In genomic region chr7:150367677-150368097, GRCh38 we compare ENCODE assay signal across 9 cellular contexts. TPM values are rescaled to one million over a fixed set of nuclear protein-coding genes. Genes with fewer than 3 reads are reported as not detected.
DNase-seq lines count a peak whose midpoint lies in the region; ATAC-seq, FAIRE-seq and TF ChIP-seq lines count a peak whose summit lies in the region.
"Had no signal": no experiment of that assay in that cellular context is flagged by ENCODE, and none has a peak within 500 bp of the region (broad histone marks: within the 10 kb centered on the region; RNA-seq: fewer than 3 reads in every experiment).

No MANE protein-coding gene starts in this region.

- H3K4me1 Mint-ChIP-seq in T-cell, result peaks cover 48 to 55% (median 53%) of the 10 kb centered on the region in 3 donors
- H3K4me1 Mint-ChIP-seq in glutamatergic neuron (ENCODE audit: low read depth, unreplicated experiment), result peaks cover 10% of the 10 kb centered on the region

- H3K9me3 ChIP-seq in heart left ventricle, result no peaks in the 10 kb centered on the region
- H3K9me3 ChIP-seq in spleen, result no peaks in the 10 kb centered on the region

- H3K4me1 ChIP-seq in heart left ventricle, result peaks cover 2 to 48% (median 24%) of the 10 kb centered on the region in 12 donors
- H3K4me1 ChIP-seq in spleen, result peaks cover 27 to 93% (median 75%) of the 10 kb centered on the region in 6 donors

- 60 to 66% (median 63%) methylated on average over 8 of the region's 8 CpGs for WGBS in heart left ventricle, 4 donors
- 32 to 44% (median 43%) methylated on average over 8 of the region's 8 CpGs for WGBS in spleen, 5 donors

- H3K36me3 ChIP-seq in heart left ventricle, result peaks cover 0 to 26% (median 22%) of the 10 kb centered on the region in 9 donors
- peaks cover 0 to 30% (median 21%) of the 10 kb centered on the region in 6 donors for H3K36me3 ChIP-seq in spleen

- peak overlapping the region; percentile 92 for H3K27ac Mint-ChIP-seq in T-cell
- peak overlapping the region; percentile 91 for H3K27ac Mint-ChIP-seq in glutamatergic neuron (ENCODE audit: unreplicated experiment)

- peak in 1 of 4 donors; percentile 21 for ATAC-seq in heart left ventricle
- ATAC-seq in T-cell (replicated peaks in 1 of 4), result peak in 3 of 4 experiments; percentile 35 to 55 (median 54)
- ATAC-seq in GM18520 (IDR thresholded peaks at IDR 0.05; ENCODE audit: unreplicated experiment), result no peak

- H3K9me3 Mint-ChIP-seq in T-cell (no peaks in the 10 kb centered on the region), glutamatergic neuron (ENCODE audit: unreplicated experiment) (peaks cover 16% of the 10 kb centered on the region)

- no peak for FAIRE-seq in H54 (lab: Jason Lieb, UNC)

- peaks cover 7% of the 10 kb centered on the region for H3K36me3 Mint-ChIP-seq in T-cell
- H3K36me3 Mint-ChIP-seq in glutamatergic neuron (ENCODE audit: unreplicated experiment), result no peaks in the 10 kb centered on the region

- no peaks in the 10 kb centered on the region for H3K27me3 ChIP-seq in heart left ventricle
- H3K27me3 ChIP-seq in spleen (replicated peaks in 1 of 7), result no peaks in the 10 kb centered on the region

- CTCF ChIA-PET in T-cell (lab: Charles Lee), result interaction anchor here in 1 of 2 donors (0.7 to 1.8 kb wide), 2 partner anchors 10 to 38 kb away, joined by 5 to 7 read pairs; no protein-coding TSS in a partner anchor

- H3K27ac ChIP-seq in heart left ventricle (peak overlapping the region; percentile 90 to 99 (median 97)), spleen (peak overlapping the region; percentile 94 to 99 (median 97))

- DNase-seq in heart left ventricle, result no peak
- DNase-seq in cardiac septum (ENCODE audit: low spot score), result no peak
- no peak for DNase-seq in T-cell
- DNase-seq in glutamatergic neuron, result no peak
- no peak for DNase-seq in spleen
- no peak for DNase-seq in H54 (ENCODE audit: insufficient read length, low spot score)
- no peak for DNase-seq in medulla oblongata (ENCODE audit: extremely low spot score)

- H3K27me3 Mint-ChIP-seq in T-cell, result no peaks in the 10 kb centered on the region
- peaks cover 3% of the 10 kb centered on the region for H3K27me3 Mint-ChIP-seq in glutamatergic neuron (ENCODE audit: unreplicated experiment)

- POLR2A ChIA-PET in T-cell (lab: Charles Lee), result no interaction called here

- H3K4me3 ChIP-seq in heart left ventricle, result peak overlapping the region; percentile 64 to 97 (median 90)
- H3K4me3 ChIP-seq in spleen, result peak overlapping the region; percentile 54 to 94 (median 84)

- peak overlapping the region; percentile 83 to 92 (median 86) for H3K4me3 Mint-ChIP-seq in T-cell
- H3K4me3 Mint-ChIP-seq in glutamatergic neuron (ENCODE audit: unreplicated experiment), result peak overlapping the region; percentile 78

- TF ChIP-seq CTCF in heart left ventricle (IDR thresholded peaks at IDR 0.05) (no peak), glutamatergic neuron (IDR thresholded peaks at IDR 0.05; ENCODE audit: partially characterized antibody, unreplicated experiment) (no peak), spleen (IDR thresholded peaks at IDR 0.05 in 8 of 11, conservative IDR thresholded peaks at IDR 0.05 in 3 of 11) (no peak)

- TF ChIP-seq POLR2A in heart left ventricle (IDR thresholded peaks at IDR 0.05) (no peak), spleen (IDR thresholded peaks at IDR 0.05) (no peak), H54 (IDR thresholded peaks at IDR 0.05; ENCODE audit: low read depth, low read length) (no peak)

- intact Hi-C loops in heart left ventricle (cut with DNase I), result loop anchor here in 6 of 10 donors (1.0 to 5.0 kb wide), 6 partner anchors 35 to 660 kb away; partner anchors contain the start of gene ABCB8 (in 1 of the 6)
- intact Hi-C loops in cardiac septum (cut with DNase I), result loop anchor here (1.0 kb wide), 1 partner anchor 38 kb away; a partner anchor contains a TSS
- intact Hi-C loops in spleen (cut with DNase I; ENCODE audit: low total_unique reads), result no loop called here

RNA-seq across cellular contexts. Expression of gene REPIN1, which starts 0.9 kb away (rescaled TPM):
- total RNA-seq in heart left ventricle (100 to 1,000 TPM in 5 of 9 donors, 10 to 100 TPM in 4; 90.4 to 141 (median 100) TPM), cardiac septum (85.5 TPM), T-cell (100 to 1,000 TPM in 3 of 5 donors, 10 to 100 TPM in 2; 64.0 to 110 (median 101) TPM), glutamatergic neuron (ENCODE audit: unreplicated experiment) (146 TPM), spleen (100 to 1,000 TPM in 6 of 7 donors, 10 to 100 TPM in 1; 99.3 to 126 (median 114) TPM)
- polyA plus RNA-seq in heart left ventricle (10 to 100 TPM; 49.8 to 79.6 TPM), spleen (10 to 100 TPM; 47.9 to 75.7 (median 55.0) TPM)

RNA-seq across cellular contexts. Expression of gene ZNF775, which starts 11.4 kb away (rescaled TPM):
- total RNA-seq in heart left ventricle, result 1 to 10 TPM; 2.1 to 5.0 (median 3.3) TPM
- 1 to 10 TPM; 1.8 to 4.4 TPM for polyA plus RNA-seq in heart left ventricle
- total RNA-seq in cardiac septum, result 3.4 TPM
- 1 to 10 TPM; 1.9 to 8.6 (median 6.3) TPM for total RNA-seq in T-cell
- total RNA-seq in glutamatergic neuron (ENCODE audit: unreplicated experiment), result 20.5 TPM
- 1 to 10 TPM; 2.2 to 5.7 (median 4.5) TPM for total RNA-seq in spleen
- polyA plus RNA-seq in spleen, result 1 to 10 TPM; 2.0 to 2.9 (median 2.6) TPM

RNA-seq across cellular contexts. Expression of gene RARRES2, which starts 26.3 kb away (rescaled TPM):
- total RNA-seq in heart left ventricle, result 100 to 1,000 TPM in 2 of 9 donors, 10 to 100 TPM in 3, 1 to 10 TPM in 4; 3.9 to 108 (median 12.6) TPM
- 10 to 100 TPM in 1 of 2 donors, 1 to 10 TPM in 1; 9.2 to 16.0 TPM for polyA plus RNA-seq in heart left ventricle
- 10.6 TPM for total RNA-seq in cardiac septum
- 1 to 10 TPM in 3 of 5 donors, not detected in 2; 2.7 to 3.2 (median 2.7) TPM for total RNA-seq in T-cell
- total RNA-seq in glutamatergic neuron (ENCODE audit: unreplicated experiment), result 0.86 TPM
- 100 to 1,000 TPM in 3 of 7 donors, 10 to 100 TPM in 4; 39.7 to 117 (median 83.6) TPM for total RNA-seq in spleen
- polyA plus RNA-seq in spleen, result 100 to 1,000 TPM; 165 to 292 (median 176) TPM
- total RNA-seq: pulmonary artery endothelial cell had no signal

RNA-seq across cellular contexts. Expression of gene ACTR3C, which starts 44.3 kb away (rescaled TPM):
- total RNA-seq in heart left ventricle, result 1 to 10 TPM; 1.6 to 5.9 (median 3.7) TPM
- 1 to 10 TPM; 2.2 to 4.5 TPM for polyA plus RNA-seq in heart left ventricle
- 4.6 TPM for total RNA-seq in cardiac septum
- 10 to 100 TPM in 4 of 5 donors, 1 to 10 TPM in 1; 9.2 to 14.6 (median 12.4) TPM for total RNA-seq in T-cell
- not detected for total RNA-seq in glutamatergic neuron (ENCODE audit: unreplicated experiment)
- total RNA-seq in spleen, result 10 to 100 TPM in 4 of 7 donors, 1 to 10 TPM in 3; 6.6 to 18.6 (median 10.8) TPM
- polyA plus RNA-seq in spleen, result 1 to 10 TPM in 2 of 3 donors, under 1 TPM in 1; 0.78 to 2.6 (median 1.6) TPM

RNA-seq across cellular contexts. Expression of gene LRRC61, which starts 44.5 kb away (rescaled TPM):
- total RNA-seq in heart left ventricle, result 1 to 10 TPM; 2.1 to 9.4 (median 4.6) TPM
- 1 to 10 TPM; 1.8 to 8.3 TPM for polyA plus RNA-seq in heart left ventricle
- total RNA-seq in cardiac septum, result 4.4 TPM
- total RNA-seq in T-cell, result 10 to 100 TPM in 4 of 5 donors, 1 to 10 TPM in 1; 8.8 to 21.4 (median 16.6) TPM
- total RNA-seq in glutamatergic neuron (ENCODE audit: unreplicated experiment), result 10.2 TPM
- 10 to 100 TPM in 5 of 7 donors, 1 to 10 TPM in 2; 7.4 to 21.7 (median 14.3) TPM for total RNA-seq in spleen
- 10 to 100 TPM in 1 of 3 donors, 1 to 10 TPM in 2; 4.2 to 12.0 (median 7.3) TPM for polyA plus RNA-seq in spleen
